Comparison of ENCODE assay signal across 29 cellular contexts in genomic region chr2:15686643-15687042, GRCh38.
"Had no signal": no experiment of that assay in that cellular context is flagged by ENCODE, and none has a peak within 500 bp of the region (broad histone marks: within the 10 kb centered on the region; RNA-seq: fewer than 3 reads in every experiment).

No MANE protein-coding gene starts in this region.

- H3K4me1 ChIP-seq: adrenal gland, ascending aorta, body of pancreas, breast epithelium had no signal

- H3K27me3 ChIP-seq: adrenal gland, ascending aorta, body of pancreas, brain microvascular endothelial cell, breast epithelium, cardiac muscle cell had no signal

- H3K36me3 ChIP-seq: adrenal gland, ascending aorta, brain microvascular endothelial cell, breast epithelium, cardiac muscle cell had no signal

- H3K9me3 ChIP-seq: adrenal gland, ascending aorta, body of pancreas, breast epithelium had no signal

- H3K4me3 ChIP-seq: adrenal gland, ascending aorta, body of pancreas, breast epithelium, cardiac muscle cell had no signal

- H3K27ac ChIP-seq: adrenal gland, ascending aorta, body of pancreas, brain microvascular endothelial cell, breast epithelium, cardiac muscle cell had no signal

- DNase-seq: activated effector memory CD4-positive, alpha-beta T cell treated with anti-CD3 and anti-CD28 coated beads, Interleukin-2, amount 50 U/mL, for 16 hours; activated effector memory CD4-positive, alpha-beta T cell treated with Interleukin-2 at 50 U/mL for 16 hours; activated gamma-delta T cell; activated gamma-delta T cell treated with Interleukin-2 at 50 U/mL for 16 hours; activated naive CD4-positive, alpha-beta T cell; activated naive CD4-positive, alpha-beta T cell treated with anti-CD3 and anti-CD28 coated beads for 36 hours; activated naive CD4-positive, alpha-beta T cell treated with anti-CD3 and anti-CD28 coated beads, Interleukin-2, amount 10 ng/mL, durations not matched to agents 7 days and 5 days; activated naive CD4-positive, alpha-beta T cell treated with anti-CD3 and anti-CD28 coated beads, Interleukin-2, amount 50 U/mL, for 16 hours; activated naive CD4-positive, alpha-beta T cell treated with Interleukin-2 at 50 U/mL for 16 hours; activated naive CD8-positive, alpha-beta T cell treated with anti-CD3 and anti-CD28 coated beads for 36 hours; activated naive CD8-positive, alpha-beta T cell treated with anti-CD3 and anti-CD28 coated beads, Interleukin-2, amount 10 ng/mL, durations not matched to agents 7 days and 5 days; activated naive CD8-positive, alpha-beta T cell treated with anti-CD3 and anti-CD28 coated beads, Interleukin-2, amount 50 U/mL, for 24 hours; activated T-cell treated with anti-CD3 and anti-CD28 coated beads, Interleukin-2, amount 50 U/mL, for 24 hours; activated T-cell treated with anti-CD3 and anti-CD28 coated beads, Interleukin-2, amount 50 U/mL, for 4 hours; activated T-cell treated with anti-CD3 and anti-CD28 coated beads, Interleukin-2, amount 50 U/mL, for 48 hours; activated T-cell treated with anti-CD3 and anti-CD28 coated beads, Interleukin-2, amount 50 U/mL, for 72 hours; adrenal gland; amniotic stem cell; amygdala; anterior cingulate cortex; aorta; body of pancreas; brain microvascular endothelial cell; caudate nucleus; central memory CD4-positive, alpha-beta T cell; cerebellar nuclear complex had no signal
